Comparison of ENCODE assay signal across 21 cellular contexts in genomic region chr3:16817201-16817600, GRCh38.
DNase-seq lines count a peak whose midpoint lies in the region; ATAC-seq, FAIRE-seq and TF ChIP-seq lines count a peak whose summit lies in the region.
"Had no signal": no experiment of that assay in that cellular context is flagged by ENCODE, and none has a peak within 500 bp of the region (broad histone marks: within the 10 kb centered on the region; RNA-seq: fewer than 3 reads in every experiment).

No MANE protein-coding gene starts in this region.

- peak; percentile 36 for FAIRE-seq in islet of Langerhans (lab: Jason Lieb, UNC)
- FAIRE-seq: GM12878, H1 had no signal

- no peak overlapping the region for H3K27ac ChIP-seq in psoas muscle
- H3K27ac ChIP-seq: 22Rv1, PC-9, SJCRH30 had no signal

- DNase-seq in NCI-H748 (lab: John Stamatoyannopoulos, UW; ENCODE audit: unreplicated experiment), result peak; percentile 2
- DNase-seq in NCI-H748 treated with DMSO at 0.1 percent for 48 hours (lab: John Stamatoyannopoulos, UW), result no peak
- DNase-seq in NCI-H2171 treated with DMSO at 0.1 percent for 48 hours (lab: John Stamatoyannopoulos, UW), result peak; percentile 84
- DNase-seq in adipocyte (ENCODE audit: low read depth), result peak; percentile 34
- no peak for DNase-seq in NCI-H510A (lab: John Stamatoyannopoulos, UW)
- no peak for DNase-seq in psoas muscle
- DNase-seq in stimulated activated naive CD4-positive, alpha-beta T cell (lab: John Stamatoyannopoulos, UW), result no peak
- DNase-seq: BE2C; CD8-positive, alpha-beta T cell; GDM1; HFFc6; IMR-90; Kasumi-1; NCI-H1105 treated with DMSO at 0.1 percent for 48 hours; NCI-H187 treated with DMSO at 0.1 percent for 48 hours; PC-9 had no signal

- H3K9ac ChIP-seq in adipocyte (ENCODE audit: low read length), result no peak overlapping the region

- H3K9me3 ChIP-seq in adipocyte (ENCODE audit: control insufficient read depth, low read length) (no peaks in the 10 kb centered on the region), psoas muscle (peaks cover 13% of the 10 kb centered on the region)
- H3K9me3 ChIP-seq: BE2C, SJCRH30 had no signal

- no peak overlapping the region for H3K4me3 ChIP-seq in adipocyte (ENCODE audit: low read length)
- H3K4me3 ChIP-seq in psoas muscle, result no peak overlapping the region
- H3K4me3 ChIP-seq: GM12878, PC-9, SJCRH30 had no signal

- H3K4me1 ChIP-seq in adipocyte (ENCODE audit: control insufficient read depth, insufficient read depth, low read length) (peaks cover 3% of the 10 kb centered on the region), psoas muscle (peaks cover 16% of the 10 kb centered on the region)
- H3K4me1 ChIP-seq: BE2C had no signal

- 49 to 69% (median 54%) methylated on average over 2 of the region's 2 CpGs for WGBS in psoas muscle, 3 donors

- no peak for TF ChIP-seq CTCF in psoas muscle (IDR thresholded peaks at IDR 0.05)

- H3K27me3 ChIP-seq in adipocyte (replicated peaks; ENCODE audit: control insufficient read depth, insufficient read depth, low read length) (no peaks in the 10 kb centered on the region), psoas muscle (ENCODE audit: insufficient read depth in 3 of 3, low read length in 2 of 3) (no peaks in the 10 kb centered on the region)
- H3K27me3 ChIP-seq: BE2C, SJCRH30 had no signal

- H3K36me3 ChIP-seq in adipocyte (ENCODE audit: control insufficient read depth, insufficient read depth, low read length, severe bottlenecking) (no peaks in the 10 kb centered on the region), psoas muscle (ENCODE audit: insufficient read depth in 1 of 2, low read depth in 1 of 2) (no peaks in the 10 kb centered on the region)
- H3K36me3 ChIP-seq: BE2C, SJCRH30 had no signal

- intact Hi-C loops in psoas muscle (cut with DNase I), result no loop called here

- ATAC-seq in psoas muscle, result no peak
- ATAC-seq: CD8-positive, alpha-beta T cell had no signal

Comparison
In these comparisons a context has a peak if more than half of its experiments do, and no peak if none do; other contexts are left out.
1. DNase-seq: peak in NCI-H748 (single experiment), NCI-H2171 treated with DMSO at 0.1 percent for 48 hours (single experiment) and adipocyte (single experiment); none in NCI-H748 treated with DMSO at 0.1 percent for 48 hours (single experiment), NCI-H510A (single experiment), psoas muscle (0 of 2) and stimulated activated naive CD4-positive, alpha-beta T cell (0 of 6).